ENCODE assay signal across 1 cellular context in the genomic region with DNA sequence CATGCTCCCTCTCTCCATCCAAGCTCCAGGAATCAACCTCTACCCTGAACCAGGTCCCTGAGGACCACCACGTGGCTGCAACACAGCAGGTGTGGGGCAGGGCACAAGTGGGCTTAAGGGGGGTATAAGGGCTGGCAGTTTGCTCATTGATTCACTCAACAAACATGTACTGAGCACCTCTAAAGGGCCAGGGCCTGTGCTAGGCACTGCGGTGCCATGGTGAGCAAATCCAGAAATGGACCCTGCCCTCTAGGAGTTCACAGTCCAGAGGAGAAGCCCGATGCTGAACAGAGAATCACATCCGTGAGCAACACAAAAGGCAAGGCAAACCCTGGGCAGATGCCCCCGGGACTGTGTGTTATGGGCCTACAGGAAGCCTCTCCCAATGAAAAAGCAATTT.
TF ChIP-seq lines count a peak whose summit lies in the region.

No MANE protein-coding gene starts in this region.

TF ChIP-seq in GM23338, 12 proteins besides CTCF, POLR2A, EP300 and RAD21 (continued from another document):
- TF ChIP-seq, protein P1, sequence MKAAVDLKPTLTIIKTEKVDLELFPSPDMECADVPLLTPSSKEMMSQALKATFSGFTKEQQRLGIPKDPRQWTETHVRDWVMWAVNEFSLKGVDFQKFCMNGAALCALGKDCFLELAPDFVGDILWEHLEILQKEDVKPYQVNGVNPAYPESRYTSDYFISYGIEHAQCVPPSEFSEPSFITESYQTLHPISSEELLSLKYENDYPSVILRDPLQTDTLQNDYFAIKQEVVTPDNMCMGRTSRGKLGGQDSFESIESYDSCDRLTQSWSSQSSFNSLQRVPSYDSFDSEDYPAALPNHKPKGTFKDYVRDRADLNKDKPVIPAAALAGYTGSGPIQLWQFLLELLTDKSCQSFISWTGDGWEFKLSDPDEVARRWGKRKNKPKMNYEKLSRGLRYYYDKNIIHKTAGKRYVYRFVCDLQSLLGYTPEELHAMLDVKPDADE (IDR thresholded peaks at IDR 0.05) = no peak
- TF ChIP-seq EZH2phosphoT487 (IDR thresholded peaks at IDR 0.05; ENCODE audit: unreplicated experiment) (no peak), ZNF331 (CRISPR knock-in tag; IDR thresholded peaks at IDR 0.05; ENCODE audit: low read depth) (no peak)
- TF ChIP-seq, protein P2, sequence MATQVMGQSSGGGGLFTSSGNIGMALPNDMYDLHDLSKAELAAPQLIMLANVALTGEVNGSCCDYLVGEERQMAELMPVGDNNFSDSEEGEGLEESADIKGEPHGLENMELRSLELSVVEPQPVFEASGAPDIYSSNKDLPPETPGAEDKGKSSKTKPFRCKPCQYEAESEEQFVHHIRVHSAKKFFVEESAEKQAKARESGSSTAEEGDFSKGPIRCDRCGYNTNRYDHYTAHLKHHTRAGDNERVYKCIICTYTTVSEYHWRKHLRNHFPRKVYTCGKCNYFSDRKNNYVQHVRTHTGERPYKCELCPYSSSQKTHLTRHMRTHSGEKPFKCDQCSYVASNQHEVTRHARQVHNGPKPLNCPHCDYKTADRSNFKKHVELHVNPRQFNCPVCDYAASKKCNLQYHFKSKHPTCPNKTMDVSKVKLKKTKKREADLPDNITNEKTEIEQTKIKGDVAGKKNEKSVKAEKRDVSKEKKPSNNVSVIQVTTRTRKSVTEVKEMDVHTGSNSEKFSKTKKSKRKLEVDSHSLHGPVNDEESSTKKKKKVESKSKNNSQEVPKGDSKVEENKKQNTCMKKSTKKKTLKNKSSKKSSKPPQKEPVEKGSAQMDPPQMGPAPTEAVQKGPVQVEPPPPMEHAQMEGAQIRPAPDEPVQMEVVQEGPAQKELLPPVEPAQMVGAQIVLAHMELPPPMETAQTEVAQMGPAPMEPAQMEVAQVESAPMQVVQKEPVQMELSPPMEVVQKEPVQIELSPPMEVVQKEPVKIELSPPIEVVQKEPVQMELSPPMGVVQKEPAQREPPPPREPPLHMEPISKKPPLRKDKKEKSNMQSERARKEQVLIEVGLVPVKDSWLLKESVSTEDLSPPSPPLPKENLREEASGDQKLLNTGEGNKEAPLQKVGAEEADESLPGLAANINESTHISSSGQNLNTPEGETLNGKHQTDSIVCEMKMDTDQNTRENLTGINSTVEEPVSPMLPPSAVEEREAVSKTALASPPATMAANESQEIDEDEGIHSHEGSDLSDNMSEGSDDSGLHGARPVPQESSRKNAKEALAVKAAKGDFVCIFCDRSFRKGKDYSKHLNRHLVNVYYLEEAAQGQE (IDR thresholded peaks at IDR 0.05; ENCODE audit: unreplicated experiment) = no peak
- TF ChIP-seq, protein P3, sequence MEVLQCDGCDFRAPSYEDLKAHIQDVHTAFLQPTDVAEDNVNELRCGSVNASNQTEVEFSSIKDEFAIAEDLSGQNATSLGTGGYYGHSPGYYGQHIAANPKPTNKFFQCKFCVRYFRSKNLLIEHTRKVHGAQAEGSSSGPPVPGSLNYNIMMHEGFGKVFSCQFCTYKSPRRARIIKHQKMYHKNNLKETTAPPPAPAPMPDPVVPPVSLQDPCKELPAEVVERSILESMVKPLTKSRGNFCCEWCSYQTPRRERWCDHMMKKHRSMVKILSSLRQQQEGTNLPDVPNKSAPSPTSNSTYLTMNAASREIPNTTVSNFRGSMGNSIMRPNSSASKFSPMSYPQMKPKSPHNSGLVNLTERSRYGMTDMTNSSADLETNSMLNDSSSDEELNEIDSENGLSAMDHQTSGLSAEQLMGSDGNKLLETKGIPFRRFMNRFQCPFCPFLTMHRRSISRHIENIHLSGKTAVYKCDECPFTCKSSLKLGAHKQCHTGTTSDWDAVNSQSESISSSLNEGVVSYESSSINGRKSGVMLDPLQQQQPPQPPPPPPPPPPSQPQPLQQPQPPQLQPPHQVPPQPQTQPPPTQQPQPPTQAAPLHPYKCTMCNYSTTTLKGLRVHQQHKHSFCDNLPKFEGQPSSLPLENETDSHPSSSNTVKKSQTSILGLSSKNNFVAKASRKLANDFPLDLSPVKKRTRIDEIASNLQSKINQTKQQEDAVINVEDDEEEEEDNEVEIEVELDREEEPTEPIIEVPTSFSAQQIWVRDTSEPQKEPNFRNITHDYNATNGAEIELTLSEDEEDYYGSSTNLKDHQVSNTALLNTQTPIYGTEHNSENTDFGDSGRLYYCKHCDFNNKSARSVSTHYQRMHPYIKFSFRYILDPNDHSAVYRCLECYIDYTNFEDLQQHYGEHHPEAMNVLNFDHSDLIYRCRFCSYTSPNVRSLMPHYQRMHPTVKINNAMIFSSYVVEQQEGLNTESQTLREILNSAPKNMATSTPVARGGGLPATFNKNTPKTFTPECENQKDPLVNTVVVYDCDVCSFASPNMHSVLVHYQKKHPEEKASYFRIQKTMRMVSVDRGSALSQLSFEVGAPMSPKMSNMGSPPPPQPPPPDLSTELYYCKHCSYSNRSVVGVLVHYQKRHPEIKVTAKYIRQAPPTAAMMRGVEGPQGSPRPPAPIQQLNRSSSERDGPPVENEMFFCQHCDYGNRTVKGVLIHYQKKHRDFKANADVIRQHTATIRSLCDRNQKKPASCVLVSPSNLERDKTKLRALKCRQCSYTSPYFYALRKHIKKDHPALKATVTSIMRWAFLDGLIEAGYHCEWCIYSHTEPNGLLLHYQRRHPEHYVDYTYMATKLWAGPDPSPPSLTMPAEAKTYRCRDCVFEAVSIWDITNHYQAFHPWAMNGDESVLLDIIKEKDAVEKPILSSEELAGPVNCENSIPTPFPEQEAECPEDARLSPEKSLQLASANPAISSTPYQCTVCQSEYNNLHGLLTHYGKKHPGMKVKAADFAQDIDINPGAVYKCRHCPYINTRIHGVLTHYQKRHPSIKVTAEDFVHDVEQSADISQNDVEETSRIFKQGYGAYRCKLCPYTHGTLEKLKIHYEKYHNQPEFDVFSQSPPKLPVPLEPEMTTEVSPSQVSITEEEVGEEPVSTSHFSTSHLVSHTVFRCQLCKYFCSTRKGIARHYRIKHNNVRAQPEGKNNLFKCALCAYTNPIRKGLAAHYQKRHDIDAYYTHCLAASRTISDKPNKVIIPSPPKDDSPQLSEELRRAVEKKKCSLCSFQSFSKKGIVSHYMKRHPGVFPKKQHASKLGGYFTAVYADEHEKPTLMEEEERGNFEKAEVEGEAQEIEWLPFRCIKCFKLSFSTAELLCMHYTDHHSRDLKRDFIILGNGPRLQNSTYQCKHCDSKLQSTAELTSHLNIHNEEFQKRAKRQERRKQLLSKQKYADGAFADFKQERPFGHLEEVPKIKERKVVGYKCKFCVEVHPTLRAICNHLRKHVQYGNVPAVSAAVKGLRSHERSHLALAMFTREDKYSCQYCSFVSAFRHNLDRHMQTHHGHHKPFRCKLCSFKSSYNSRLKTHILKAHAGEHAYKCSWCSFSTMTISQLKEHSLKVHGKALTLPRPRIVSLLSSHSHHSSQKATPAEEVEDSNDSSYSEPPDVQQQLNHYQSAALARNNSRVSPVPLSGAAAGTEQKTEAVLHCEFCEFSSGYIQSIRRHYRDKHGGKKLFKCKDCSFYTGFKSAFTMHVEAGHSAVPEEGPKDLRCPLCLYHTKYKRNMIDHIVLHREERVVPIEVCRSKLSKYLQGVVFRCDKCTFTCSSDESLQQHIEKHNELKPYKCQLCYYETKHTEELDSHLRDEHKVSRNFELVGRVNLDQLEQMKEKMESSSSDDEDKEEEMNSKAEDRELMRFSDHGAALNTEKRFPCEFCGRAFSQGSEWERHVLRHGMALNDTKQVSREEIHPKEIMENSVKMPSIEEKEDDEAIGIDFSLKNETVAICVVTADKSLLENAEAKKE (CRISPR knock-in tag; IDR thresholded peaks at IDR 0.05) = no peak
TF ChIP-seq in GM23338: peak in this region for 0.
